Comparison of ENCODE assay signal across 8 cellular contexts in genomic region chr2:19901458-19902271, GRCh38. TPM values are rescaled to one million over a fixed set of nuclear protein-coding genes. Genes with fewer than 3 reads are reported as not detected.
A peak's percentile ranks its signal among the peaks of the same experiment; 100 is the strongest.
DNase-seq lines count a peak whose midpoint lies in the region; ATAC-seq, FAIRE-seq and TF ChIP-seq lines count a peak whose summit lies in the region.

Gene TTC32 (minus strand): TSS chr2:19901983. CDS start chr2:19901854, 129 bp downstream.

- peak within 1 kb of the TSS; percentile 83 to 99 for H3K9ac ChIP-seq in kidney (ENCODE audit: low read length in 2 of 2)

- H3K9me3 ChIP-seq in kidney (ENCODE audit: control insufficient read depth in 1 of 2, low read length in 2 of 2): no peaks in the 10 kb centered on the region

- TF ChIP-seq POLR2A in GM19193 (IDR thresholded peaks at IDR 0.05; ENCODE audit: extremely low read depth, insufficient read depth, insufficient read length): peak; percentile 90

- peaks cover 11 to 12% of the 10 kb centered on the region in 2 donors for H3K4me1 ChIP-seq in kidney (ENCODE audit: control insufficient read depth in 1 of 2, insufficient read depth in 1 of 2, low read depth in 1 of 2, low read length in 2 of 2)

- H3K4me3 ChIP-seq in kidney (ENCODE audit: low read length in 2 of 2): peak within 1 kb of the TSS; percentile 97 to 99

- DNase-seq in Ammon's horn (ENCODE audit: low spot score) (peak; percentile 92), NCI-H460 (ENCODE audit: extremely low read depth, low read depth) (peak; percentile 92), cerebellar cortex (ENCODE audit: low spot score) (peak; percentile 94), kidney (peak; percentile 97)
- DNase-seq in activated CD4-positive, CD25-positive, alpha-beta regulatory T cell treated with anti-CD3 and anti-CD28 coated beads, Interleukin-2, amount 50 U/mL, for 72 hours: peak; percentile 91
- DNase-seq in stimulated activated CD4-positive, alpha-beta T cell treated with anti-CD3 and anti-CD28 coated beads, Interleukin-15, amount 100 ng/mL, for 1 hour (ENCODE audit: low read depth in 1 of 2, low spot score in 1 of 2): peak; percentile 87

- no peaks in the 10 kb centered on the region for H3K36me3 ChIP-seq in kidney (ENCODE audit: control insufficient read depth in 1 of 2, insufficient read depth in 2 of 2, low read length in 2 of 2)

- peak; percentile 91 for ATAC-seq in HG03432 (IDR thresholded peaks at IDR 0.05; ENCODE audit: unreplicated experiment)

- FAIRE-seq in kidney (lab: Jason Lieb, UNC): no peak

- peak within 1 kb of the TSS; percentile 86 to 98 for H3K27ac ChIP-seq in kidney (ENCODE audit: low read depth in 2 of 2, low read length in 2 of 2)

- TF ChIP-seq CTCF in kidney (IDR thresholded peaks at IDR 0.05; ENCODE audit: borderline replicate concordance, extremely low read depth, insufficient read depth): no peak

- intact Hi-C loops in kidney (cut with DNase I): no loop called here

RNA-seq across cellular contexts. Expression of gene TTC32, which starts in this region (rescaled TPM):
- total RNA-seq in NCI-H460 (2014; rRNA removed; shearing (Covaris generic)): 32.0 and 37.9 TPM in 2 replicates
- 99.0 and 122 TPM in 2 replicates for polyA plus RNA-seq in NCI-H460 (2014; cell fraction: nucleus; rRNA removed)
- 17.7 TPM for total RNA-seq in kidney
- 8.6 TPM for polyA plus RNA-seq in kidney (ENCODE audit: insufficient read depth, low read depth, low replicate concordance)

Comparison
In these comparisons a context has a peak if more than half of its experiments do, and no peak if none do; other contexts are left out.
1. Peak in every context shown above with its lines: DNase-seq, ATAC-seq, H3K4me3 ChIP-seq and H3K27ac ChIP-seq.